21 cellular contexts compared by ENCODE assay signal in genomic region chr2:48049371-48049770, GRCh38.
"Had no signal": no experiment of that assay in that cellular context is flagged by ENCODE, and none has a peak within 500 bp of the region (broad histone marks: within the 10 kb centered on the region; RNA-seq: fewer than 3 reads in every experiment).

No MANE protein-coding gene starts in this region.

- H3K36me3 ChIP-seq: esophagus muscularis mucosa, gastrocnemius medialis, left lung, lower lobe of right lung, suprapubic skin, thyroid gland, upper lobe of left lung, uterus had no signal

- H3K4me3 ChIP-seq: esophagus muscularis mucosa, gastrocnemius medialis, left lung, lower lobe of right lung, smooth muscle cell, suprapubic skin, thyroid gland, upper lobe of left lung, uterus had no signal

- ATAC-seq: effector memory CD8-positive, alpha-beta T cell; gastrocnemius medialis; lower lobe of right lung; natural killer cell; right cardiac atrium had no signal

- H3K36me3 Mint-ChIP-seq: immature natural killer cell, mesothelial cell of epicardium, natural killer cell had no signal

- H3K4me2 ChIP-seq: smooth muscle cell had no signal

- H3K9me3 Mint-ChIP-seq: dendritic cell treated with granulocyte-macrophage colony-stimulating factor and Interleukin-4, amounts not matched to agents 40 ng/mL and 50 ng/mL, for 4 days; effector memory CD8-positive, alpha-beta T cell; memory B cell; natural killer cell had no signal

- H3K27ac Mint-ChIP-seq: dendritic cell treated with granulocyte-macrophage colony-stimulating factor and Interleukin-4, amounts not matched to agents 40 ng/mL and 50 ng/mL, for 4 days; effector memory CD8-positive, alpha-beta T cell; immature natural killer cell; memory B cell; mesothelial cell of epicardium; natural killer cell had no signal

- DNase-seq: effector memory CD8-positive, alpha-beta T cell; gastrocnemius medialis; immature natural killer cell; left lung; lower lobe of right lung; natural killer cell; right cardiac atrium; stimulated activated CD4-positive, alpha-beta T cell treated with anti-CD3 and anti-CD28 coated beads, Interleukin-2, amount 100 ng/mL, for 48 hours; stimulated activated naive CD4-positive, alpha-beta T cell treated with Interleukin-2 at 50 U/mL for 16 hours; thyroid gland; upper lobe of left lung; uterus had no signal

- H3K4me1 ChIP-seq: esophagus muscularis mucosa, gastrocnemius medialis, left lung, lower lobe of right lung, thyroid gland, upper lobe of left lung, uterus had no signal

- H3K27me3 Mint-ChIP-seq: memory B cell had no signal

- H3K27me3 ChIP-seq: esophagus muscularis mucosa, gastrocnemius medialis, left lung, suprapubic skin, thyroid gland, upper lobe of left lung, uterus had no signal

- H3K27ac ChIP-seq: epithelial cell of prostate, esophagus muscularis mucosa, gastrocnemius medialis, left lung, lower lobe of right lung, suprapubic skin, thyroid gland, upper lobe of left lung, uterus had no signal

- H3K4me3 Mint-ChIP-seq: dendritic cell treated with granulocyte-macrophage colony-stimulating factor and Interleukin-4, amounts not matched to agents 40 ng/mL and 50 ng/mL, for 4 days; effector memory CD8-positive, alpha-beta T cell; immature natural killer cell; memory B cell; mesothelial cell of epicardium; natural killer cell had no signal

- H3K4me1 Mint-ChIP-seq: immature natural killer cell, natural killer cell had no signal

- H3K9me3 ChIP-seq: esophagus muscularis mucosa, gastrocnemius medialis, left lung, lower lobe of right lung, suprapubic skin, thyroid gland, upper lobe of left lung, uterus had no signal

- FAIRE-seq: colon, keratinocyte had no signal
